1 cellular context compared by ENCODE assay signal in genomic region chr15:64807051-64807749, GRCh38.
TF ChIP-seq lines count a peak whose summit lies in the region.

No MANE protein-coding gene starts in this region.

TF ChIP-seq in WTC11, 78 proteins besides CTCF, POLR2A, EP300 and RAD21 (continued from another document):
- TF ChIP-seq ZNF121 (CRISPR knock-in tag; IDR thresholded peaks at IDR 0.05) (peak; percentile 87), NR1H2 (CRISPR knock-in tag; IDR thresholded peaks at IDR 0.05) (no peak), JAZF1 (CRISPR knock-in tag; IDR thresholded peaks at IDR 0.05) (no peak), PRDM15 (CRISPR knock-in tag; IDR thresholded peaks at IDR 0.05) (no peak), ZNF532 (CRISPR knock-in tag; IDR thresholded peaks at IDR 0.05; ENCODE audit: borderline replicate concordance) (no peak), ZNF219 (CRISPR knock-in tag; IDR thresholded peaks at IDR 0.05; ENCODE audit: borderline replicate concordance) (no peak), ZNF317 (CRISPR knock-in tag; IDR thresholded peaks at IDR 0.05; ENCODE audit: borderline replicate concordance, low read depth) (no peak), RELA (CRISPR knock-in tag; IDR thresholded peaks at IDR 0.05; ENCODE audit: borderline replicate concordance) (no peak), ETV6 (CRISPR knock-in tag; IDR thresholded peaks at IDR 0.05) (no peak), ZNF512 (CRISPR knock-in tag; IDR thresholded peaks at IDR 0.05; ENCODE audit: borderline replicate concordance) (no peak), ATF3 (CRISPR knock-in tag; conservative IDR thresholded peaks at IDR 0.05) (no peak), AR (CRISPR knock-in tag; IDR thresholded peaks at IDR 0.05) (no peak)
TF ChIP-seq in WTC11: peak in this region for 6.
